1 cellular context compared by ENCODE assay signal in the genomic region with DNA sequence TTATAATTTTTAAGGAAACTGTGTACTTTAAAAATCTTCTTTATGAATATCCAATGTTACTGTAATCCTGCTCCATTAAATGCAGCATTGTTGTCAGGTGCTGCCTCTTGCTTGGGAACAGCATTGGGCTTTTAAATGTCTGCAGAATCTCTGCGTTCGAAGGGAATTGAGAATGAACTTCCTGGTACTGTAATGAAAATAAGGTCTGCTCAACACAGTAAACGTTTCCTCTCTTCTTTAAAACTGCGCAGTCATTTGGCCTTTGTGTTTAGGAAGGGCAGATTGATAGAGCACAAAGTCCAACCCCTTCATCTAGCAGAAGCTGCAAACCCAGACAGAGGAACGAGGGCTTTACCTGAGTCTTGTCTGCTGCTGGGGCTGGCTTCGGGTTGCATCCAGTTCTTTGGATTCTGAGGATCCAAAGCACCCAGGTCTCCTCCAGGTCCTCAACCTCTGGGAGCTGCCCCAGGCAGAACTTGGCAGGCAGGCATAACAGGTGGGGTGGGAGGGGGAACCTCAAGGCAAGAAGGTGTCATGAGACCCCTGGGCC.
TF ChIP-seq lines count a peak whose summit lies in the region.

No MANE protein-coding gene starts in this region.

TF ChIP-seq in K562, 482 proteins besides CTCF, POLR2A, EP300 and RAD21:
- no peak for TF ChIP-seq HDAC2 (IDR thresholded peaks at IDR 0.05)
- 0 out of 2 replicates have a peak, but pooled peaks have one; percentile 12 for TF ChIP-seq NFE2 (IDR thresholded peaks at IDR 0.05; ENCODE audit: low read depth)
- no peak for TF ChIP-seq NCOA2 (IDR thresholded peaks at IDR 0.05; ENCODE audit: partially characterized antibody in 2 of 2)
- no peak for TF ChIP-seq HCFC1 (IDR thresholded peaks at IDR 0.05; ENCODE audit: low read depth, low read length)
- TF ChIP-seq, protein P1, sequence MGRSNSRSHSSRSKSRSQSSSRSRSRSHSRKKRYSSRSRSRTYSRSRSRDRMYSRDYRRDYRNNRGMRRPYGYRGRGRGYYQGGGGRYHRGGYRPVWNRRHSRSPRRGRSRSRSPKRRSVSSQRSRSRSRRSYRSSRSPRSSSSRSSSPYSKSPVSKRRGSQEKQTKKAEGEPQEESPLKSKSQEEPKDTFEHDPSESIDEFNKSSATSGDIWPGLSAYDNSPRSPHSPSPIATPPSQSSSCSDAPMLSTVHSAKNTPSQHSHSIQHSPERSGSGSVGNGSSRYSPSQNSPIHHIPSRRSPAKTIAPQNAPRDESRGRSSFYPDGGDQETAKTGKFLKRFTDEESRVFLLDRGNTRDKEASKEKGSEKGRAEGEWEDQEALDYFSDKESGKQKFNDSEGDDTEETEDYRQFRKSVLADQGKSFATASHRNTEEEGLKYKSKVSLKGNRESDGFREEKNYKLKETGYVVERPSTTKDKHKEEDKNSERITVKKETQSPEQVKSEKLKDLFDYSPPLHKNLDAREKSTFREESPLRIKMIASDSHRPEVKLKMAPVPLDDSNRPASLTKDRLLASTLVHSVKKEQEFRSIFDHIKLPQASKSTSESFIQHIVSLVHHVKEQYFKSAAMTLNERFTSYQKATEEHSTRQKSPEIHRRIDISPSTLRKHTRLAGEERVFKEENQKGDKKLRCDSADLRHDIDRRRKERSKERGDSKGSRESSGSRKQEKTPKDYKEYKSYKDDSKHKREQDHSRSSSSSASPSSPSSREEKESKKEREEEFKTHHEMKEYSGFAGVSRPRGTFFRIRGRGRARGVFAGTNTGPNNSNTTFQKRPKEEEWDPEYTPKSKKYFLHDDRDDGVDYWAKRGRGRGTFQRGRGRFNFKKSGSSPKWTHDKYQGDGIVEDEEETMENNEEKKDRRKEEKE (IDR thresholded peaks at IDR 0.05; ENCODE audit: borderline replicate concordance in 1 of 2, control insufficient read depth in 1 of 2, low read depth in 2 of 2, low read length in 1 of 2) = no peak
- no peak for TF ChIP-seq ZNF184 (CRISPR knock-in tag; IDR thresholded peaks at IDR 0.05)
- no peak for TF ChIP-seq XRCC3 (IDR thresholded peaks at IDR 0.05)
- TF ChIP-seq, protein P2, sequence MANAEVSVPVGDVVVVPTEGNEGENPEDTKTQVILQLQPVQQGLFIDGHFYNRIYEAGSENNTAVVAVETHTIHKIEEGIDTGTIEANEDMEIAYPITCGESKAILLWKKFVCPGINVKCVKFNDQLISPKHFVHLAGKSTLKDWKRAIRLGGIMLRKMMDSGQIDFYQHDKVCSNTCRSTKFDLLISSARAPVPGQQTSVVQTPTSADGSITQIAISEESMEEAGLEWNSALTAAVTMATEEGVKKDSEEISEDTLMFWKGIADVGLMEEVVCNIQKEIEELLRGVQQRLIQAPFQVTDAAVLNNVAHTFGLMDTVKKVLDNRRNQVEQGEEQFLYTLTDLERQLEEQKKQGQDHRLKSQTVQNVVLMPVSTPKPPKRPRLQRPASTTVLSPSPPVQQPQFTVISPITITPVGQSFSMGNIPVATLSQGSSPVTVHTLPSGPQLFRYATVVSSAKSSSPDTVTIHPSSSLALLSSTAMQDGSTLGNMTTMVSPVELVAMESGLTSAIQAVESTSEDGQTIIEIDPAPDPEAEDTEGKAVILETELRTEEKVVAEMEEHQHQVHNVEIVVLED (CRISPR knock-in tag; IDR thresholded peaks at IDR 0.05) = no peak
- TF ChIP-seq ZBTB1 (CRISPR knock-in tag; IDR thresholded peaks at IDR 0.05; ENCODE audit: borderline replicate concordance, low read depth) = no peak
- TF ChIP-seq SOX6 (IDR thresholded peaks at IDR 0.05) = no peak
- TF ChIP-seq, protein P3, sequence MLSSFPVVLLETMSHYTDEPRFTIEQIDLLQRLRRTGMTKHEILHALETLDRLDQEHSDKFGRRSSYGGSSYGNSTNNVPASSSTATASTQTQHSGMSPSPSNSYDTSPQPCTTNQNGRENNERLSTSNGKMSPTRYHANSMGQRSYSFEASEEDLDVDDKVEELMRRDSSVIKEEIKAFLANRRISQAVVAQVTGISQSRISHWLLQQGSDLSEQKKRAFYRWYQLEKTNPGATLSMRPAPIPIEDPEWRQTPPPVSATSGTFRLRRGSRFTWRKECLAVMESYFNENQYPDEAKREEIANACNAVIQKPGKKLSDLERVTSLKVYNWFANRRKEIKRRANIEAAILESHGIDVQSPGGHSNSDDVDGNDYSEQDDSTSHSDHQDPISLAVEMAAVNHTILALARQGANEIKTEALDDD (IDR thresholded peaks at IDR 0.05) = no peak
- TF ChIP-seq MAFG (tag; conservative IDR thresholded peaks at IDR 0.05) = peak; percentile 25; the same call in 1 of the 2 replicates
